In genomic region chr6:147742445-147742844, GRCh38 we compare ENCODE assay signal across 16 cellular contexts.
DNase-seq lines count a peak whose midpoint lies in the region; FAIRE-seq and TF ChIP-seq lines count a peak whose summit lies in the region.
"Had no signal": no experiment of that assay in that cellular context is flagged by ENCODE, and none has a peak within 500 bp of the region (broad histone marks: within the 10 kb centered on the region; RNA-seq: fewer than 3 reads in every experiment).

No MANE protein-coding gene starts in this region.

- WGBS in H1 (ENCODE audit: extremely low coverage in 1 of 2, insufficient coverage in 1 of 2, insufficient read length in 1 of 2, insufficient replicate concordance in 2 of 2, low coverage in 1 of 2, low lambda C conversion rate in 2 of 2, missing lambda C conversion rate in 1 of 2), 2 experiments: 83% methylated on average over 3 of the region's 3 CpGs; no CpG with 5 or more reads in 1 of the 2 experiments
- 20% methylated on average over 3 of the region's 3 CpGs for WGBS in SK-N-SH (ENCODE audit: low lambda C conversion rate)

- H4K20me1 ChIP-seq in Loucy (ENCODE audit: insufficient read depth, low read length, poor library complexity, severe bottlenecking) (no peaks in the 10 kb centered on the region), H1 (replicated peaks in 1 of 2; ENCODE audit: control insufficient read depth in 1 of 2, insufficient read depth in 2 of 2, low read length in 2 of 2) (no peaks in the 10 kb centered on the region), SK-N-SH (ENCODE audit: insufficient read depth) (no peaks in the 10 kb centered on the region)
- H4K20me1 ChIP-seq: BLaER1 treated with 17β-estradiol and CSF1 and Interleukin-3, amounts not matched to agents 10 nM and 100 nM had no signal

- no peak overlapping the region for H3K4me3 Mint-ChIP-seq in activated T-helper 1 cell treated with anti-CD3 and anti-CD28 coated beads, Interleukin-12 subunit alpha, Interleukin-12 subunit beta, Interleukin-2, Interleukin-4 antibody, amounts not matched to agents 30 ng/mL and 10 ng/mL and 1 ng/mL, durations not matched to agents 14 hours and 24 hours and 36 hours
- H3K4me3 Mint-ChIP-seq: CD4-positive, CD25-positive, alpha-beta regulatory T cell had no signal

- FAIRE-seq in H1 (lab: Jason Lieb, UNC) (no peak), kidney (lab: Jason Lieb, UNC) (no peak)
- FAIRE-seq: GM18507 had no signal

- H3K36me3 ChIP-seq in A673 (ENCODE audit: insufficient read depth, low read length, poor library complexity, severe bottlenecking) (no peaks in the 10 kb centered on the region), Loucy (ENCODE audit: insufficient read depth, low read length) (no peaks in the 10 kb centered on the region), H1 (ENCODE audit: control insufficient read depth in 2 of 4, insufficient read depth in 4 of 4, low read length in 3 of 4) (no peaks in the 10 kb centered on the region), kidney (ENCODE audit: control insufficient read depth in 1 of 2, insufficient read depth in 2 of 2, low read length in 2 of 2) (no peaks in the 10 kb centered on the region), SK-N-SH (replicated peaks in 1 of 2; ENCODE audit: control insufficient read depth in 1 of 2, insufficient read depth in 2 of 2, low read length in 1 of 2) (no peaks in the 10 kb centered on the region)
- H3K36me3 ChIP-seq: BLaER1 treated with 17β-estradiol and CSF1 and Interleukin-3, amounts not matched to agents 10 nM and 100 nM had no signal

- no peak overlapping the region for H3K27ac ChIP-seq in A673 (ENCODE audit: low read depth, low read length, poor library complexity, severe bottlenecking)
- no peak overlapping the region for H3K27ac ChIP-seq in H1 (ENCODE audit: low read depth, low read length)
- no peak overlapping the region for H3K27ac ChIP-seq in kidney (ENCODE audit: low read depth in 2 of 2, low read length in 2 of 2)
- no peak overlapping the region for H3K27ac ChIP-seq in SK-N-SH (ENCODE audit: low read depth in 2 of 2, low read length in 1 of 2)
- H3K27ac ChIP-seq: BLaER1 treated with 17β-estradiol and CSF1 and Interleukin-3, amounts not matched to agents 10 nM and 100 nM; GM23248 had no signal

- no peak overlapping the region for H3K4ac ChIP-seq in H1 (replicated peaks; ENCODE audit: insufficient read length, low read depth, low read length)

- H2BK12ac ChIP-seq in H1 (ENCODE audit: low read depth, low read length): no peak overlapping the region

- no peak overlapping the region for H2BK15ac ChIP-seq in H1 (ENCODE audit: low read length)

- BruUV-seq in A673 (replicated peaks; lab: Mats Ljungman, UMichigan): no TSS peak

- no peak overlapping the region for H3K18ac ChIP-seq in H1 (ENCODE audit: extremely low read depth, low read length)

- no peak overlapping the region for H4K8ac ChIP-seq in H1 (ENCODE audit: extremely low read depth, insufficient read depth, low read length)

- H3K14ac ChIP-seq in H1 (ENCODE audit: insufficient read length): no peak overlapping the region

- TF ChIP-seq RAD21 in H1 (IDR thresholded peaks at IDR 0.05 in 1 of 2, conservative IDR thresholded peaks at IDR 0.05 in 1 of 2; ENCODE audit: low read depth in 2 of 2, low read length in 2 of 2): peak; percentile 5 to 10; a peak in 1 of 4 replicates
- no peak for TF ChIP-seq RAD21 in SK-N-SH (IDR thresholded peaks at IDR 0.05; ENCODE audit: low read length)

- DNase-seq in A673 (ENCODE audit: low spot score) (no peak), H1 (ENCODE audit: low read depth in 1 of 2, low spot score in 2 of 2) (no peak), kidney (no peak), SK-N-DZ (ENCODE audit: low spot score) (no peak), SK-N-SH (no peak), retina (no peak)
- no peak for DNase-seq in activated T-helper 1 cell treated with anti-CD3 and anti-CD28 coated beads, Interleukin-12 subunit alpha, Interleukin-12 subunit beta, Interleukin-2, Interleukin-4 antibody, amounts not matched to agents 30 ng/mL and 10 ng/mL and 1 ng/mL, durations not matched to agents 14 hours and 24 hours and 36 hours (ENCODE audit: low spot score)
- DNase-seq: 8988T; ACHN; CD4-positive, CD25-positive, alpha-beta regulatory T cell; DMS53; GM23248; H7 had no signal

- H3K4me2 ChIP-seq in Loucy (ENCODE audit: low read depth, low read length, poor library complexity, severe bottlenecking) (no peak overlapping the region), H1 (ENCODE audit: insufficient read depth in 1 of 2, low read depth in 2 of 2, low read length in 2 of 2) (no peak overlapping the region), SK-N-SH (no peak overlapping the region)
- H3K4me2 ChIP-seq: BLaER1 treated with 17β-estradiol and CSF1 and Interleukin-3, amounts not matched to agents 10 nM and 100 nM had no signal

- H2BK5ac ChIP-seq in H1 (ENCODE audit: low read depth, low read length): no peak overlapping the region

- no peak for TF ChIP-seq EP300 in H1 (IDR thresholded peaks at IDR 0.05; ENCODE audit: borderline replicate concordance in 1 of 2, low read depth in 2 of 2, low read length in 2 of 2)
- no peak for TF ChIP-seq EP300 in SK-N-SH (IDR thresholded peaks at IDR 0.05; ENCODE audit: borderline replicate concordance in 1 of 2, low read depth in 1 of 2, low read length in 1 of 2)

- H3K79me2 ChIP-seq in Loucy (ENCODE audit: insufficient read depth, low read length) (no peaks in the 10 kb centered on the region), H1 (ENCODE audit: control insufficient read depth in 1 of 2, insufficient read depth in 2 of 2, low read length in 2 of 2) (no peaks in the 10 kb centered on the region), SK-N-SH (ENCODE audit: insufficient read depth) (no peaks in the 10 kb centered on the region)

- no peaks in the 10 kb centered on the region for H3K4me1 Mint-ChIP-seq in activated T-helper 1 cell treated with anti-CD3 and anti-CD28 coated beads, Interleukin-12 subunit alpha, Interleukin-12 subunit beta, Interleukin-2, Interleukin-4 antibody, amounts not matched to agents 30 ng/mL and 10 ng/mL and 1 ng/mL, durations not matched to agents 14 hours and 24 hours and 36 hours (ENCODE audit: low read depth)
- H3K4me1 Mint-ChIP-seq: CD4-positive, CD25-positive, alpha-beta regulatory T cell had no signal

- no peaks in the 10 kb centered on the region for H3K9me2 ChIP-seq in Loucy (replicated peaks; ENCODE audit: low read depth, low read length)
- no peaks in the 10 kb centered on the region for H3K9me2 ChIP-seq in SK-N-SH

- 0 out of 2 replicates have a peak, but pooled peaks have one; percentile 18 for TF ChIP-seq CTCF in A673 (conservative IDR thresholded peaks at IDR 0.05; ENCODE audit: low read depth, low read length)
- 0 out of 2 replicates have a peak, but pooled peaks have one; percentile 11 for TF ChIP-seq CTCF in Loucy (conservative IDR thresholded peaks at IDR 0.05; ENCODE audit: low read length)
- TF ChIP-seq CTCF in H1 (IDR thresholded peaks at IDR 0.05; ENCODE audit: control extremely low read depth in 1 of 3, insufficient read depth in 1 of 3, low read depth in 1 of 3, low read length in 3 of 3): no peak
- peak; percentile 23 for TF ChIP-seq CTCF in kidney (IDR thresholded peaks at IDR 0.05; ENCODE audit: borderline replicate concordance, extremely low read depth, insufficient read depth)
- no peak for TF ChIP-seq CTCF in SK-N-SH (IDR thresholded peaks at IDR 0.05)

- H3K23me2 ChIP-seq in H1 (ENCODE audit: low read depth, low read length): no peaks in the 10 kb centered on the region

- no peak overlapping the region for H4K91ac ChIP-seq in H1 (replicated peaks; ENCODE audit: insufficient read length, low read length)

- no peak overlapping the region for H2BK20ac ChIP-seq in H1 (ENCODE audit: low read length)

- no peak overlapping the region for H2BK120ac ChIP-seq in H1 (replicated peaks; ENCODE audit: low read depth, low read length)

- no peaks in the 10 kb centered on the region for H3K27me3 ChIP-seq in A673 (replicated peaks; ENCODE audit: insufficient read depth, low read depth, low read length, poor library complexity)
- H3K27me3 ChIP-seq in Loucy (ENCODE audit: insufficient read depth, low read length, poor library complexity, severe bottlenecking): no peaks in the 10 kb centered on the region
- no peaks in the 10 kb centered on the region for H3K27me3 ChIP-seq in H1 (replicated peaks in 1 of 4; ENCODE audit: control insufficient read depth in 3 of 4, extremely low read depth in 1 of 4, insufficient read depth in 3 of 4, low read length in 3 of 4)
- H3K27me3 ChIP-seq in SK-N-SH (ENCODE audit: insufficient read depth): no peaks in the 10 kb centered on the region
- H3K27me3 ChIP-seq: BLaER1 treated with 17β-estradiol and CSF1 and Interleukin-3, amounts not matched to agents 10 nM and 100 nM had no signal

- CTCF ChIA-PET in A673 (lab: Charles Lee): no interaction called here
- CTCF ChIA-PET in H1 (lab: Charles Lee; ENCODE audit: partially characterized antibody): interaction anchor here (0.6 kb wide), 2 partner anchors 95 to 1474 kb away, joined by 3 read pairs; no protein-coding TSS in a partner anchor
- CTCF ChIA-PET in SK-N-SH (lab: Yijun Ruan, JAX): no interaction called here

- H3K4me1 ChIP-seq in A673 (ENCODE audit: insufficient read depth, low read length, poor library complexity, severe bottlenecking) (peaks cover 6% of the 10 kb centered on the region), Loucy (ENCODE audit: insufficient read depth, low read length, poor library complexity, severe bottlenecking) (peaks cover 23% of the 10 kb centered on the region), H1 (replicated peaks in 1 of 4; ENCODE audit: control insufficient read depth in 3 of 4, insufficient read depth in 4 of 4, low read length in 3 of 4) (peaks cover 0 to 7% (median 0%) of the 10 kb centered on the region in 4 experiments; a peak in 1 of 7 replicates), kidney (ENCODE audit: control insufficient read depth in 1 of 2, insufficient read depth in 1 of 2, low read depth in 1 of 2, low read length in 2 of 2) (peaks cover 2 to 3% of the 10 kb centered on the region in 2 donors), SK-N-SH (ENCODE audit: control insufficient read depth in 1 of 2, insufficient read depth in 2 of 2, low read depth in 1 of 2, low read length in 1 of 2) (no peaks in the 10 kb centered on the region)

- no peaks in the 10 kb centered on the region for H3K79me1 ChIP-seq in H1 (ENCODE audit: low read depth, low read length)

- no peak overlapping the region for H3K56ac ChIP-seq in H1 (replicated peaks; ENCODE audit: insufficient read length, low read depth, low read length)

- H3K4me3 ChIP-seq in A673 (ENCODE audit: low read depth, low read length, poor library complexity, severe bottlenecking) (no peak overlapping the region), Loucy (ENCODE audit: low read length, poor library complexity, severe bottlenecking) (no peak overlapping the region), H1 (ENCODE audit: extremely low read depth in 1 of 4, insufficient read depth in 2 of 4, low read depth in 3 of 4, low read length in 4 of 4) (no peak overlapping the region), kidney (ENCODE audit: low read length in 2 of 2) (no peak overlapping the region), SK-N-SH (ENCODE audit: low read depth in 2 of 2, low read length in 1 of 2) (no peak overlapping the region)
- H3K4me3 ChIP-seq: BLaER1 treated with 17β-estradiol and CSF1 and Interleukin-3, amounts not matched to agents 10 nM and 100 nM; GM23248 had no signal

- H3K9me3 Mint-ChIP-seq in activated T-helper 1 cell treated with anti-CD3 and anti-CD28 coated beads, Interleukin-12 subunit alpha, Interleukin-12 subunit beta, Interleukin-2, Interleukin-4 antibody, amounts not matched to agents 30 ng/mL and 10 ng/mL and 1 ng/mL, durations not matched to agents 14 hours and 24 hours and 36 hours: no peaks in the 10 kb centered on the region

- H3F3A ChIP-seq in Loucy (ENCODE audit: low read depth) (no peaks in the 10 kb centered on the region), SK-N-SH (replicated peaks; ENCODE audit: insufficient read depth) (no peaks in the 10 kb centered on the region)

- TF ChIP-seq POLR2A in H1 (IDR thresholded peaks at IDR 0.05; ENCODE audit: control extremely low read depth in 1 of 2, low read depth in 2 of 2, low read length in 2 of 2): no peak

- H3K9ac ChIP-seq in Loucy (ENCODE audit: low read depth, low read length, poor library complexity, severe bottlenecking) (no peak overlapping the region), H1 (replicated peaks in 1 of 4; ENCODE audit: extremely low read depth in 1 of 4, low read depth in 3 of 4, low read length in 3 of 4) (no peak overlapping the region), kidney (ENCODE audit: low read length in 2 of 2) (no peak overlapping the region), SK-N-SH (no peak overlapping the region)
- H3K9ac ChIP-seq: BLaER1 treated with 17β-estradiol and CSF1 and Interleukin-3, amounts not matched to agents 10 nM and 100 nM; GM23248 had no signal

- H3K27me3 Mint-ChIP-seq in activated T-helper 1 cell treated with anti-CD3 and anti-CD28 coated beads, Interleukin-12 subunit alpha, Interleukin-12 subunit beta, Interleukin-2, Interleukin-4 antibody, amounts not matched to agents 30 ng/mL and 10 ng/mL and 1 ng/mL, durations not matched to agents 14 hours and 24 hours and 36 hours (ENCODE audit: insufficient read depth): no peaks in the 10 kb centered on the region
- H3K27me3 Mint-ChIP-seq: CD4-positive, CD25-positive, alpha-beta regulatory T cell had no signal

- H2AFZ ChIP-seq in Loucy (ENCODE audit: low read length) (no peak overlapping the region), H1 (ENCODE audit: low read length) (no peak overlapping the region), SK-N-SH (ENCODE audit: low read depth) (no peak overlapping the region)
- H2AFZ ChIP-seq: GM23248 had no signal

- no peaks in the 10 kb centered on the region for H3K36me3 Mint-ChIP-seq in activated T-helper 1 cell treated with anti-CD3 and anti-CD28 coated beads, Interleukin-12 subunit alpha, Interleukin-12 subunit beta, Interleukin-2, Interleukin-4 antibody, amounts not matched to agents 30 ng/mL and 10 ng/mL and 1 ng/mL, durations not matched to agents 14 hours and 24 hours and 36 hours (ENCODE audit: low read depth)
- H3K36me3 Mint-ChIP-seq: CD4-positive, CD25-positive, alpha-beta regulatory T cell had no signal

- no peak overlapping the region for H3K27ac Mint-ChIP-seq in activated T-helper 1 cell treated with anti-CD3 and anti-CD28 coated beads, Interleukin-12 subunit alpha, Interleukin-12 subunit beta, Interleukin-2, Interleukin-4 antibody, amounts not matched to agents 30 ng/mL and 10 ng/mL and 1 ng/mL, durations not matched to agents 14 hours and 24 hours and 36 hours
- H3K27ac Mint-ChIP-seq: CD4-positive, CD25-positive, alpha-beta regulatory T cell had no signal

- H4K5ac ChIP-seq in H1 (ENCODE audit: insufficient read length, low read depth, low read length): no peak overlapping the region

- intact Hi-C loops in A673 (cut with micrococcal nuclease; ENCODE audit: unreplicated experiment) (no loop called here), kidney (cut with DNase I) (no loop called here)
- intact Hi-C loops in activated T-helper 1 cell treated with anti-CD3 and anti-CD28 coated beads, Interleukin-12 subunit alpha, Interleukin-12 subunit beta, Interleukin-2, Interleukin-4 antibody, amounts not matched to agents 30 ng/mL and 10 ng/mL and 1 ng/mL, durations not matched to agents 14 hours and 24 hours and 36 hours (cut with micrococcal nuclease): no loop called here

- no peak overlapping the region for H3K23ac ChIP-seq in H1 (ENCODE audit: insufficient read length)

- H3K9me3 ChIP-seq in A673 (ENCODE audit: low read depth, low read length, poor library complexity, severe bottlenecking) (no peaks in the 10 kb centered on the region), Loucy (ENCODE audit: insufficient read depth, low read depth, low read length) (no peaks in the 10 kb centered on the region), H1 (ENCODE audit: insufficient read depth in 2 of 2, low read depth in 1 of 2, low read length in 1 of 2) (no peaks in the 10 kb centered on the region), kidney (ENCODE audit: control insufficient read depth in 1 of 2, low read length in 2 of 2) (no peaks in the 10 kb centered on the region), SK-N-SH (no peaks in the 10 kb centered on the region)
- H3K9me3 ChIP-seq: BLaER1 treated with 17β-estradiol and CSF1 and Interleukin-3, amounts not matched to agents 10 nM and 100 nM had no signal

- POLR2A ChIA-PET in A673 (lab: Charles Lee; ENCODE audit: low non-redundant PET): no interaction called here
- POLR2A ChIA-PET in H1 (lab: Charles Lee; ENCODE audit: partially characterized antibody): no interaction called here
- POLR2A ChIA-PET in SK-N-SH (lab: Yijun Ruan, JAX): no interaction called here

- no peak overlapping the region for H2AK5ac ChIP-seq in H1 (ENCODE audit: low read depth, low read length)

Comparison
In these comparisons a context has a peak if more than half of its experiments do, and no peak if none do; other contexts are left out.
1. CTCF ChIP-seq: peak in A673 (single experiment), Loucy (single experiment) and kidney (single experiment); none in H1 (0 of 3) and SK-N-SH (single experiment).